In the genomic region with DNA sequence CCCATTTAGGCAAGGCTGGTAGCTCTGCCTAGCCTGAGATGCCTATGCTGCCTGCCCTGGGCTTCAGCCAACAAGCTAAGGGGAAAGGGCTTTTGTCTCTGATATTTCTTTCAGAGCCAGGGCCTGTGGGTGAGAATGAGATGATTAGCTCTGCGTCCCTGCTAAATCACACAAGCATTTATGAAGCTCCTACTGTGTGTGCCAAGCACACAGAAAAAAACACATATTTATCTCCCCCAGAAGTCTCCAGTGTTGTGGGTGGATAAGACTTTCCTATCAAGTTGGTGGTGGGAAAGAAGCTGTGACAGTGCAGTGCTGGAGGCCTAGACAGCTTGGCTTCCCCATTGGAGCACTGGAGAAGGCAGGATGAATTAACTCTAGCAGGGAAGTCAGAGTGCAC, we compare ENCODE assay signal across 8 cellular contexts. TPM values are rescaled to one million over a fixed set of nuclear protein-coding genes. Genes with fewer than 3 reads are reported as not detected.
A peak's percentile ranks its signal among the peaks of the same experiment; 100 is the strongest.
DNase-seq lines count a peak whose midpoint lies in the region; ATAC-seq, FAIRE-seq and TF ChIP-seq lines count a peak whose summit lies in the region.

No MANE protein-coding gene starts in this region.

- H3K4me2 ChIP-seq in OCI-LY1 (ENCODE audit: low read length) (peak overlapping the region; percentile 86), H1 (ENCODE audit: insufficient read depth in 1 of 2, low read depth in 2 of 2, low read length in 2 of 2) (peak overlapping the region; percentile 79 to 86), neural progenitor cell (peak overlapping the region; percentile 86)

- TF ChIP-seq EP300 in H1 (IDR thresholded peaks at IDR 0.05; ENCODE audit: borderline replicate concordance in 1 of 2, low read depth in 2 of 2, low read length in 2 of 2) = no peak

- H2BK15ac ChIP-seq in H1 (ENCODE audit: low read length) = peak overlapping the region; percentile 36; the same call in 1 of the 2 replicates

- H3K23me2 ChIP-seq in H1 (ENCODE audit: low read depth, low read length) = peaks cover 11% of the 10 kb centered on the region; the same call in 1 of the 2 replicates

- H3K27me3 Mint-ChIP-seq in CD4-positive, CD25-positive, alpha-beta regulatory T cell = peaks cover 9% of the 10 kb centered on the region
- peaks cover 8% of the 10 kb centered on the region for H3K27me3 Mint-ChIP-seq in neural progenitor cell (ENCODE audit: insufficient read depth, low read depth)

- H3K4me3 Mint-ChIP-seq in CD4-positive, CD25-positive, alpha-beta regulatory T cell = peak overlapping the region; percentile 95 to 100 (median 97)
- H3K4me3 Mint-ChIP-seq in neural progenitor cell = peak overlapping the region; percentile 97

- no peak for TF ChIP-seq RAD21 in H1 (IDR thresholded peaks at IDR 0.05 in 1 of 2, conservative IDR thresholded peaks at IDR 0.05 in 1 of 2; ENCODE audit: low read depth in 2 of 2, low read length in 2 of 2)

- H3K4ac ChIP-seq in H1 (replicated peaks; ENCODE audit: insufficient read length, low read depth, low read length) = no peak overlapping the region

- no peak overlapping the region for H2BK120ac ChIP-seq in H1 (replicated peaks; ENCODE audit: low read depth, low read length)

- no peak overlapping the region for H4K91ac ChIP-seq in H1 (replicated peaks; ENCODE audit: insufficient read length, low read length)

- TF ChIP-seq POLR2A in H1 (IDR thresholded peaks at IDR 0.05; ENCODE audit: control extremely low read depth in 1 of 2, low read depth in 2 of 2, low read length in 2 of 2) = no peak

- H2BK5ac ChIP-seq in H1 (ENCODE audit: low read depth, low read length) = 0 out of 2 replicates have a peak overlapping the region, but pooled peaks have one; percentile 69

- peaks cover 13 to 57% (median 38%) of the 10 kb centered on the region in 4 donors for H3K4me1 Mint-ChIP-seq in CD4-positive, CD25-positive, alpha-beta regulatory T cell
- H3K4me1 Mint-ChIP-seq in neural progenitor cell = peaks cover 35% of the 10 kb centered on the region

- POLR2A ChIA-PET in H1 (lab: Charles Lee; ENCODE audit: partially characterized antibody) = interaction anchor here (0.6 to 2.4 kb wide), 9 partner anchors 8 to 57 kb away, joined by 3 to 14 read pairs (median 4); a partner anchor contains a TSS

- H4K8ac ChIP-seq in H1 (ENCODE audit: extremely low read depth, insufficient read depth, low read length) = no peak overlapping the region

- DNase-seq in CD4-positive, CD25-positive, alpha-beta regulatory T cell = no peak
- DNase-seq in H1 (ENCODE audit: low read depth in 1 of 2, low spot score in 2 of 2) (no peak), neural progenitor cell (ENCODE audit: low spot score) (no peak), NCI-H2227 (lab: John Stamatoyannopoulos, UW; ENCODE audit: unreplicated experiment) (no peak), D341Med (ENCODE audit: low spot score) (no peak)

- peak overlapping the region; percentile 49 for H4K5ac ChIP-seq in H1 (ENCODE audit: insufficient read length, low read depth, low read length)

- no peak overlapping the region for H3K4me3 ChIP-seq in CD4-positive, CD25-positive, alpha-beta regulatory T cell (ENCODE audit: low read depth, low read length)
- H3K4me3 ChIP-seq in OCI-LY1 (ENCODE audit: low read depth, low read length, poor library complexity, severe bottlenecking) (peak overlapping the region; percentile 86), H1 (ENCODE audit: extremely low read depth in 1 of 4, insufficient read depth in 2 of 4, low read depth in 3 of 4, low read length in 4 of 4) (peak overlapping the region; percentile 67 to 89 (median 85); a peak in 5 of 8 replicates), neural progenitor cell (peak overlapping the region; percentile 66)

- no peaks in the 10 kb centered on the region for H3K9me3 ChIP-seq in CD4-positive, CD25-positive, alpha-beta regulatory T cell (ENCODE audit: control insufficient read depth in 2 of 2, low read length in 2 of 2)
- peaks cover 5% of the 10 kb centered on the region; the same call in 1 of the 2 replicates for H3K9me3 ChIP-seq in OCI-LY1 (ENCODE audit: low read length)
- no peaks in the 10 kb centered on the region for H3K9me3 ChIP-seq in H1 (ENCODE audit: insufficient read depth in 2 of 2, low read depth in 1 of 2, low read length in 1 of 2)
- no peaks in the 10 kb centered on the region for H3K9me3 ChIP-seq in neural progenitor cell (ENCODE audit: low read depth)

- H3K56ac ChIP-seq in H1 (replicated peaks; ENCODE audit: insufficient read length, low read depth, low read length) = no peak overlapping the region

- H3K9ac ChIP-seq in OCI-LY1 (ENCODE audit: low read length) = peak overlapping the region; percentile 90; the same call in 1 of the 2 replicates
- H3K9ac ChIP-seq in H1 (replicated peaks in 1 of 4; ENCODE audit: extremely low read depth in 1 of 4, low read depth in 3 of 4, low read length in 3 of 4) = peak overlapping the region in 1 of 4 experiments; percentile 54; a peak in 1 of 7 replicates
- no peak overlapping the region for H3K9ac ChIP-seq in neural progenitor cell

- no peak for FAIRE-seq in H1 (lab: Jason Lieb, UNC)

- H3K79me1 ChIP-seq in H1 (ENCODE audit: low read depth, low read length) = no peaks in the 10 kb centered on the region; the same call in 1 of the 2 replicates

- H3K9me2 ChIP-seq in OCI-LY1 (ENCODE audit: low read depth, low read length) = no peaks in the 10 kb centered on the region

- no peak overlapping the region for H3K23ac ChIP-seq in H1 (ENCODE audit: insufficient read length)

- peak overlapping the region; percentile 98 for H3K27ac ChIP-seq in CD4-positive, CD25-positive, alpha-beta regulatory T cell (ENCODE audit: insufficient read depth, low read length, poor library complexity, severe bottlenecking)
- H3K27ac ChIP-seq in OCI-LY1 (ENCODE audit: low read depth, low read length, poor library complexity, severe bottlenecking) (peak overlapping the region; percentile 75), H1 (ENCODE audit: low read depth, low read length) (no peak overlapping the region), neural progenitor cell (no peak overlapping the region)

- TF ChIP-seq CTCF in OCI-LY1 (IDR thresholded peaks at IDR 0.05; ENCODE audit: low read length) (no peak), H1 (IDR thresholded peaks at IDR 0.05; ENCODE audit: control extremely low read depth in 1 of 3, insufficient read depth in 1 of 3, low read depth in 1 of 3, low read length in 3 of 3) (no peak), neural progenitor cell (IDR thresholded peaks at IDR 0.05) (no peak)

- H3K9me3 Mint-ChIP-seq in CD4-positive, CD25-positive, alpha-beta regulatory T cell = no peaks in the 10 kb centered on the region
- H3K9me3 Mint-ChIP-seq in neural progenitor cell = no peaks in the 10 kb centered on the region

- H3F3A ChIP-seq in OCI-LY1 (ENCODE audit: insufficient read depth, low read length) (0 out of 2 replicates have a peak, but pooled peaks cover 3% of the 10 kb centered on the region), neural progenitor cell (ENCODE audit: low read depth) (peaks cover 37% of the 10 kb centered on the region)

- H3K27ac Mint-ChIP-seq in CD4-positive, CD25-positive, alpha-beta regulatory T cell = peak overlapping the region; percentile 98 to 99 (median 98)
- no peak overlapping the region for H3K27ac Mint-ChIP-seq in neural progenitor cell

- H2AFZ ChIP-seq in OCI-LY1 (ENCODE audit: low read length) = no peak overlapping the region
- H2AFZ ChIP-seq in H1 (ENCODE audit: low read length) = no peak overlapping the region
- no peak overlapping the region for H2AFZ ChIP-seq in neural progenitor cell (replicated peaks)

- peaks cover 4% of the 10 kb centered on the region for H3K27me3 ChIP-seq in CD4-positive, CD25-positive, alpha-beta regulatory T cell (ENCODE audit: control insufficient read depth, insufficient read depth, low read length)
- H3K27me3 ChIP-seq in OCI-LY1 (ENCODE audit: insufficient read depth, low read length) (peaks cover under 1% of the 10 kb centered on the region; the same call in 1 of the 2 replicates), H1 (replicated peaks in 1 of 4; ENCODE audit: control insufficient read depth in 3 of 4, extremely low read depth in 1 of 4, insufficient read depth in 3 of 4, low read length in 3 of 4) (no peaks in the 10 kb centered on the region), neural progenitor cell (peaks cover 14% of the 10 kb centered on the region)

- H3K18ac ChIP-seq in H1 (ENCODE audit: extremely low read depth, low read length) = no peak overlapping the region

- no peaks in the 10 kb centered on the region for H4K20me1 ChIP-seq in OCI-LY1 (ENCODE audit: insufficient read depth, low read length)
- no peaks in the 10 kb centered on the region for H4K20me1 ChIP-seq in H1 (replicated peaks in 1 of 2; ENCODE audit: control insufficient read depth in 1 of 2, insufficient read depth in 2 of 2, low read length in 2 of 2)
- peaks cover 3% of the 10 kb centered on the region for H4K20me1 ChIP-seq in neural progenitor cell (ENCODE audit: low read depth)

- H3K36me3 Mint-ChIP-seq in CD4-positive, CD25-positive, alpha-beta regulatory T cell = peaks cover 4% of the 10 kb centered on the region
- peaks cover 13% of the 10 kb centered on the region for H3K36me3 Mint-ChIP-seq in neural progenitor cell

- 0 out of 2 replicates have a peak overlapping the region, but pooled peaks have one; percentile 7 for H2BK12ac ChIP-seq in H1 (ENCODE audit: low read depth, low read length)

- no peak overlapping the region for H2AK5ac ChIP-seq in H1 (ENCODE audit: low read depth, low read length)

- H3K36me3 ChIP-seq in CD4-positive, CD25-positive, alpha-beta regulatory T cell (ENCODE audit: control insufficient read depth, insufficient read depth, low read length) = no peaks in the 10 kb centered on the region
- H3K36me3 ChIP-seq in OCI-LY1 (ENCODE audit: insufficient read depth, low read length) (no peaks in the 10 kb centered on the region), H1 (ENCODE audit: control insufficient read depth in 2 of 4, insufficient read depth in 4 of 4, low read length in 3 of 4) (no peaks in the 10 kb centered on the region; a peak in 2 of 8 replicates), neural progenitor cell (no peaks in the 10 kb centered on the region)

- no peaks in the 10 kb centered on the region for H3K79me2 ChIP-seq in OCI-LY1 (ENCODE audit: insufficient read depth, low read length)
- peaks cover 0 to 2% of the 10 kb centered on the region in 2 experiments; a peak in 1 of 4 replicates for H3K79me2 ChIP-seq in H1 (ENCODE audit: control insufficient read depth in 1 of 2, insufficient read depth in 2 of 2, low read length in 2 of 2)
- peaks cover 36% of the 10 kb centered on the region for H3K79me2 ChIP-seq in neural progenitor cell (ENCODE audit: low read depth)

- no peak overlapping the region for H2BK20ac ChIP-seq in H1 (ENCODE audit: low read length)

- 94% methylated on average over 1 of the region's 1 CpG; no CpG with 5 or more reads in 1 of the 2 experiments for WGBS in H1 (ENCODE audit: extremely low coverage in 1 of 2, insufficient coverage in 1 of 2, insufficient read length in 1 of 2, insufficient replicate concordance in 2 of 2, low coverage in 1 of 2, low lambda C conversion rate in 2 of 2, missing lambda C conversion rate in 1 of 2), 2 experiments

- CTCF ChIA-PET in H1 (lab: Charles Lee; ENCODE audit: partially characterized antibody) = interaction anchor here (0.6 to 14.2 kb wide), 12 partner anchors 9 to 114 kb away, joined by 3 to 187 read pairs (median 4); a partner anchor contains a TSS

- peaks cover 33% of the 10 kb centered on the region for H3K4me1 ChIP-seq in CD4-positive, CD25-positive, alpha-beta regulatory T cell (ENCODE audit: control insufficient read depth, insufficient read depth, low read length, poor library complexity, severe bottlenecking)
- H3K4me1 ChIP-seq in OCI-LY1 (ENCODE audit: insufficient read depth, low read length, severe bottlenecking) = peaks cover 34% of the 10 kb centered on the region
- H3K4me1 ChIP-seq in H1 (replicated peaks in 1 of 4; ENCODE audit: control insufficient read depth in 3 of 4, insufficient read depth in 4 of 4, low read length in 3 of 4) = peaks cover 0 to 18% (median 8%) of the 10 kb centered on the region in 4 experiments; a peak in 5 of 7 replicates
- peaks cover 4% of the 10 kb centered on the region for H3K4me1 ChIP-seq in neural progenitor cell

- ATAC-seq in CD4-positive, CD25-positive, alpha-beta regulatory T cell (ENCODE audit: low read depth in 2 of 2) = no peak
- ATAC-seq in GM21423 (IDR thresholded peaks at IDR 0.05; ENCODE audit: unreplicated experiment) (no peak), GM18858 (IDR thresholded peaks at IDR 0.05; ENCODE audit: unreplicated experiment) (no peak)

- H3K14ac ChIP-seq in H1 (ENCODE audit: insufficient read length) = no peak overlapping the region

RNA-seq across cellular contexts. Expression of a gene that starts 1.5 kb away (rescaled TPM):
- 24.1 TPM for total RNA-seq in CD4-positive, CD25-positive, alpha-beta regulatory T cell
- 10 to 100 TPM; 45.1 to 59.3 (median 46.0) TPM for polyA plus RNA-seq in CD4-positive, CD25-positive, alpha-beta regulatory T cell
- total RNA-seq in H1 (2021; fragmentation: NEBNext Ultra II Directional; extraction: Animal tissue kit (Norgen Biotek cat#: 25700)) = 36.5 and 41.6 TPM in 2 replicates
- polyA plus RNA-seq in H1 (2011; rRNA removed) = 80.7 and 90.8 TPM in 2 replicates
- polyA plus RNA-seq in H1 (2011; cell fraction: cytosol; rRNA removed) = 61.8 TPM
- 34.9 TPM for polyA plus RNA-seq in H1 (2011; cell fraction: nucleus; rRNA removed)
- polyA plus RNA-seq in H1 (2012, experiment 1 of 2) = 36.0 to 50.1 TPM (median 39.0 TPM) in 4 replicates
- 56.4 TPM for polyA plus RNA-seq in H1 (2012, experiment 2 of 2)
- 47.5 TPM for polyA plus RNA-seq in H1 (2013, experiment 1 of 2)
- 50.4 TPM for polyA plus RNA-seq in H1 (2013, experiment 2 of 2)
- polyA minus RNA-seq in H1 (2011; rRNA and poly(A)+ RNA removed) = 42.3 and 45.2 TPM in 2 replicates
- 19.9 TPM for polyA minus RNA-seq in H1 (2011; cell fraction: cytosol; rRNA and poly(A)+ RNA removed)
- 14.1 TPM for polyA minus RNA-seq in H1 (2011; cell fraction: nucleus; rRNA and poly(A)+ RNA removed)
- 14.4 and 29.0 TPM in 2 replicates for total RNA-seq in neural progenitor cell (ENCODE audit: low replicate concordance)

RNA-seq across cellular contexts. Expression of a gene that starts 3.2 kb away (rescaled TPM):
- 28.1 TPM for total RNA-seq in CD4-positive, CD25-positive, alpha-beta regulatory T cell
- 100 to 1,000 TPM in 3 of 4 donors, 10 to 100 TPM in 1; 98.3 to 116 (median 101) TPM for polyA plus RNA-seq in CD4-positive, CD25-positive, alpha-beta regulatory T cell
- 44.8 and 49.3 TPM in 2 replicates for total RNA-seq in H1 (2021; fragmentation: NEBNext Ultra II Directional; extraction: Animal tissue kit (Norgen Biotek cat#: 25700))
- polyA plus RNA-seq in H1 (2011; rRNA removed) = 227 and 349 TPM in 2 replicates
- polyA plus RNA-seq in H1 (2011; cell fraction: cytosol; rRNA removed) = 166 TPM
- polyA plus RNA-seq in H1 (2011; cell fraction: nucleus; rRNA removed) = 111 TPM
- 30.1 to 106 TPM (median 79.5 TPM) in 4 replicates for polyA plus RNA-seq in H1 (2012, experiment 1 of 2)
- 141 TPM for polyA plus RNA-seq in H1 (2012, experiment 2 of 2)
- polyA plus RNA-seq in H1 (2013, experiment 1 of 2) = 184 TPM
- polyA plus RNA-seq in H1 (2013, experiment 2 of 2) = 217 TPM
- 6.9 and 13.7 TPM in 2 replicates for polyA minus RNA-seq in H1 (2011; rRNA and poly(A)+ RNA removed)
- polyA minus RNA-seq in H1 (2011; cell fraction: cytosol; rRNA and poly(A)+ RNA removed) = 6.6 TPM
- 11.4 TPM for polyA minus RNA-seq in H1 (2011; cell fraction: nucleus; rRNA and poly(A)+ RNA removed)
- 16.8 and 133 TPM in 2 replicates for total RNA-seq in neural progenitor cell (ENCODE audit: low replicate concordance)

RNA-seq across cellular contexts. Expression of a gene that starts 9.5 kb away (rescaled TPM):
- 0.30 TPM for total RNA-seq in CD4-positive, CD25-positive, alpha-beta regulatory T cell
- polyA plus RNA-seq in CD4-positive, CD25-positive, alpha-beta regulatory T cell = 1 to 10 TPM; 1.4 to 6.8 (median 3.3) TPM
- 4.0 and 4.9 TPM in 2 replicates for total RNA-seq in H1 (2021; fragmentation: NEBNext Ultra II Directional; extraction: Animal tissue kit (Norgen Biotek cat#: 25700))
- polyA plus RNA-seq in H1 (2011; rRNA removed) = 11.8 and 14.6 TPM in 2 replicates
- polyA plus RNA-seq in H1 (2011; cell fraction: cytosol; rRNA removed) = 12.1 TPM
- polyA plus RNA-seq in H1 (2011; cell fraction: nucleus; rRNA removed) = 8.9 TPM
- polyA plus RNA-seq in H1 (2012, experiment 1 of 2) = 5.4 to 7.8 TPM (median 6.7 TPM) in 4 replicates
- polyA plus RNA-seq in H1 (2012, experiment 2 of 2) = 4.6 TPM
- polyA plus RNA-seq in H1 (2013, experiment 1 of 2) = 3.8 TPM
- polyA plus RNA-seq in H1 (2013, experiment 2 of 2) = 4.2 TPM
- polyA minus RNA-seq in H1 (2011; rRNA and poly(A)+ RNA removed) = 7.3 and 12.6 TPM in 2 replicates
- polyA minus RNA-seq in H1 (2011; cell fraction: cytosol; rRNA and poly(A)+ RNA removed) = 13.0 TPM
- 9.7 TPM for polyA minus RNA-seq in H1 (2011; cell fraction: nucleus; rRNA and poly(A)+ RNA removed)
- 0.34 and 0.65 TPM in 2 replicates for total RNA-seq in neural progenitor cell (ENCODE audit: low replicate concordance)

RNA-seq across cellular contexts. Expression of a gene that starts 36.0 kb away (rescaled TPM):
- 122 TPM for total RNA-seq in CD4-positive, CD25-positive, alpha-beta regulatory T cell
- 100 to 1,000 TPM; 468 to 537 (median 507) TPM for polyA plus RNA-seq in CD4-positive, CD25-positive, alpha-beta regulatory T cell
- total RNA-seq in H1 (2021; fragmentation: NEBNext Ultra II Directional; extraction: Animal tissue kit (Norgen Biotek cat#: 25700)) = 146 TPM in 2 replicates
- 317 and 419 TPM in 2 replicates for polyA plus RNA-seq in H1 (2011; rRNA removed)
- polyA plus RNA-seq in H1 (2011; cell fraction: cytosol; rRNA removed) = 199 TPM
- 287 TPM for polyA plus RNA-seq in H1 (2011; cell fraction: nucleus; rRNA removed)
- polyA plus RNA-seq in H1 (2012, experiment 1 of 2) = 150 to 268 TPM (median 247 TPM) in 4 replicates
- 705 TPM for polyA plus RNA-seq in H1 (2012, experiment 2 of 2)
- polyA plus RNA-seq in H1 (2013, experiment 1 of 2) = 290 TPM
- 399 TPM for polyA plus RNA-seq in H1 (2013, experiment 2 of 2)
- 107 and 146 TPM in 2 replicates for polyA minus RNA-seq in H1 (2011; rRNA and poly(A)+ RNA removed)
- 86.3 TPM for polyA minus RNA-seq in H1 (2011; cell fraction: cytosol; rRNA and poly(A)+ RNA removed)
- polyA minus RNA-seq in H1 (2011; cell fraction: nucleus; rRNA and poly(A)+ RNA removed) = 82.9 TPM
- total RNA-seq in neural progenitor cell (ENCODE audit: low replicate concordance) = 37.8 and 100 TPM in 2 replicates

RNA-seq across cellular contexts. Expression of a gene that starts 36.5 kb away (rescaled TPM):
- 6.1 TPM for total RNA-seq in CD4-positive, CD25-positive, alpha-beta regulatory T cell
- 1 to 10 TPM in 2 of 4 donors, under 1 TPM in 2; 0.44 to 1.6 (median 0.78) TPM for polyA plus RNA-seq in CD4-positive, CD25-positive, alpha-beta regulatory T cell
- total RNA-seq in H1 (2021; fragmentation: NEBNext Ultra II Directional; extraction: Animal tissue kit (Norgen Biotek cat#: 25700)) = 15.0 and 15.5 TPM in 2 replicates
- polyA plus RNA-seq in H1 (2011; rRNA removed) = 21.6 and 34.7 TPM in 2 replicates
- polyA plus RNA-seq in H1 (2011; cell fraction: cytosol; rRNA removed) = 29.4 TPM
- 94.4 TPM for polyA plus RNA-seq in H1 (2011; cell fraction: nucleus; rRNA removed)
- polyA plus RNA-seq in H1 (2012, experiment 1 of 2) = 18.2 to 22.5 TPM (median 20.8 TPM) in 4 replicates
- 12.6 TPM for polyA plus RNA-seq in H1 (2012, experiment 2 of 2)
- 11.7 TPM for polyA plus RNA-seq in H1 (2013, experiment 1 of 2)
- 9.4 TPM for polyA plus RNA-seq in H1 (2013, experiment 2 of 2)
- polyA minus RNA-seq in H1 (2011; rRNA and poly(A)+ RNA removed) = 11.4 and 11.5 TPM in 2 replicates
- polyA minus RNA-seq in H1 (2011; cell fraction: cytosol; rRNA and poly(A)+ RNA removed) = 13.7 TPM
- 28.4 TPM for polyA minus RNA-seq in H1 (2011; cell fraction: nucleus; rRNA and poly(A)+ RNA removed)
- 3.9 and 10.2 TPM in 2 replicates for total RNA-seq in neural progenitor cell (ENCODE audit: low replicate concordance)

Comparison
In these comparisons a context has a peak if more than half of its experiments do, and no peak if none do; other contexts are left out.
1. H3K27ac ChIP-seq: peak in CD4-positive, CD25-positive, alpha-beta regulatory T cell (single experiment) and OCI-LY1 (single experiment); none in H1 (single experiment) and neural progenitor cell (single experiment).
2. Peak in every context shown above with its lines, with median percentiles within 50 percentile points of each other: H3K4me2 ChIP-seq.